15 cellular contexts compared by ENCODE assay signal in the genomic region with DNA sequence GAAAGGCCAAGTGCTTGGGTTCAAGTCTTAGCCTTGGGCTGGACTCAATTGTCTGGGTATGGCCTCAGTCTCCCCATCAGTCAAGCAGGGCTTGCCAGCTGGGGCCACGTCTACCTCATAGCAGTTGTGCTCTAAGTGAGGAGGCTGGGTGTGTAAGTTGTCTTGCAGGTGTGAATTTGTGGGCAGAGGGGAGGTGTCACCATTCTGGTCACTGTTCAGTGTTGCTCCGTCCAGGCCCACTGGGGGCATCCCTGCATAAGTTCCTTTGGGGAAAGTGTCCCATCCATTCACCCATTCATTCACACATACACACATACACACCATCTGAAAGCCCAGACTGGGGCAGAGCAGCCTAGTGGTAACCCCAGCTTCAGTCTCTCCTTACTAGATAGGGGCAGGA. TPM values are rescaled to one million over a fixed set of nuclear protein-coding genes. Genes with fewer than 3 reads are reported as not detected.
DNase-seq lines count a peak whose midpoint lies in the region; ATAC-seq, FAIRE-seq and TF ChIP-seq lines count a peak whose summit lies in the region.
"Had no signal": no experiment of that assay in that cellular context is flagged by ENCODE, and none has a peak within 500 bp of the region (broad histone marks: within the 10 kb centered on the region; RNA-seq: fewer than 3 reads in every experiment).

No MANE protein-coding gene starts in this region.

- 23% methylated on average over 2 of the region's 2 CpGs for WGBS in K562 (ENCODE audit: insufficient coverage, low coverage, missing lambda C conversion rate)
- WGBS in mesenchymal stem cell: 77% methylated on average over 2 of the region's 2 CpGs

- peak overlapping the region; percentile 98 for H2AK5ac ChIP-seq in mesenchymal stem cell (ENCODE audit: low read length, severe bottlenecking)

- no peaks in the 10 kb centered on the region for H3K27me3 Mint-ChIP-seq in stimulated activated memory B cell treated with anti-CD40 and anti-IgM and Interleukin-4, amounts not matched to agents 10 μg/mL and 1 μg/mL and 100 μg/mL, for 72 hours
- H3K27me3 Mint-ChIP-seq: CD4-positive, CD25-positive, alpha-beta regulatory T cell; dendritic cell treated with granulocyte-macrophage colony-stimulating factor and Interleukin-4, amounts not matched to agents 40 ng/mL and 50 ng/mL, for 4 days had no signal

- H3K14ac ChIP-seq in mesenchymal stem cell (ENCODE audit: low read length in 2 of 2): peak overlapping the region in 1 of 2 experiments; percentile 74

- H3K4me1 ChIP-seq in K562 (replicated peaks in 1 of 2; ENCODE audit: control insufficient read depth in 2 of 2, insufficient read depth in 2 of 2, low read length in 2 of 2) (0 out of 5 replicates have a peak, but pooled peaks cover 0 to 3% of the 10 kb centered on the region in 2 experiments), mesenchymal stem cell (ENCODE audit: control insufficient read depth, insufficient read depth, low read depth, low read length) (peaks cover 61% of the 10 kb centered on the region), MM.1S (ENCODE audit: low read length) (no peaks in the 10 kb centered on the region)

- CTCF ChIA-PET in K562 (lab: Yijun Ruan, JAX; ENCODE audit: low intra/inter-chr PET ratio): no interaction called here

- H3K27me3 ChIP-seq in K562 (ENCODE audit: control insufficient read depth in 2 of 2, insufficient read depth in 2 of 2, low read length in 2 of 2) (peaks cover 0 to 28% of the 10 kb centered on the region in 2 experiments; a peak in 2 of 5 replicates), mesenchymal stem cell (ENCODE audit: control insufficient read depth in 1 of 2, insufficient read depth in 1 of 2, low read length in 2 of 2) (no peaks in the 10 kb centered on the region), MM.1S (replicated peaks; ENCODE audit: insufficient read depth, low read length) (no peaks in the 10 kb centered on the region)

- H3F3A ChIP-seq in MM.1S (ENCODE audit: insufficient read depth, low read length): no peaks in the 10 kb centered on the region

- no peaks in the 10 kb centered on the region for H3K9me1 ChIP-seq in K562 (ENCODE audit: control insufficient read depth, insufficient read depth, low read length)

- intact Hi-C loops in K562 (cut with micrococcal nuclease): no loop called here

- H3K9me3 Mint-ChIP-seq in stimulated activated memory B cell treated with anti-CD40 and anti-IgM and Interleukin-4, amounts not matched to agents 10 μg/mL and 1 μg/mL and 100 μg/mL, for 72 hours: no peaks in the 10 kb centered on the region
- H3K9me3 Mint-ChIP-seq: CD4-positive, CD25-positive, alpha-beta regulatory T cell; dendritic cell treated with granulocyte-macrophage colony-stimulating factor and Interleukin-4, amounts not matched to agents 40 ng/mL and 50 ng/mL, for 4 days; type B pancreatic cell had no signal

- ATAC-seq in K562 (no peak), GM18907 (IDR thresholded peaks at IDR 0.05; ENCODE audit: unreplicated experiment) (no peak)
- no peak for ATAC-seq in stimulated activated memory B cell treated with anti-CD40 and anti-IgM and Interleukin-4, amounts not matched to agents 10 μg/mL and 1 μg/mL and 100 μg/mL, for 72 hours

- POLR2A ChIA-PET in K562 (lab: Yijun Ruan, JAX): interaction anchor here (0.6 to 1.6 kb wide), 5 partner anchors 16 to 84 kb away, joined by 3 to 8 read pairs (median 4); no protein-coding TSS in a partner anchor

- TF ChIP-seq POLR2A in K562 (conservative IDR thresholded peaks at IDR 0.05): no peak

- H2BK5ac ChIP-seq in mesenchymal stem cell (ENCODE audit: low read depth, low read length, poor library complexity, severe bottlenecking): peak overlapping the region; percentile 75

- no peak overlapping the region for H3K27ac ChIP-seq in K562 (ENCODE audit: extremely low read depth, low read depth, low read length)
- peak overlapping the region; percentile 77 for H3K27ac ChIP-seq in mesenchymal stem cell (ENCODE audit: low read length, poor library complexity, severe bottlenecking)
- H3K27ac ChIP-seq in MM.1S (ENCODE audit: low read length): no peak overlapping the region

- H3K4me2 ChIP-seq in K562 (ENCODE audit: insufficient read depth, low read length) (no peak overlapping the region), mesenchymal stem cell (ENCODE audit: low read length, poor library complexity, severe bottlenecking) (no peak overlapping the region), MM.1S (ENCODE audit: low read depth, low read length) (no peak overlapping the region)

- no TSS peak for BruUV-seq in K562 (replicated peaks; lab: Mats Ljungman, UMichigan)

- H3K4ac ChIP-seq in mesenchymal stem cell (ENCODE audit: low read depth in 1 of 2, low read length in 2 of 2): peak overlapping the region in 1 of 2 experiments; percentile 24

- peaks cover 29% of the 10 kb centered on the region for H3K36me3 Mint-ChIP-seq in stimulated activated memory B cell treated with anti-CD40 and anti-IgM and Interleukin-4, amounts not matched to agents 10 μg/mL and 1 μg/mL and 100 μg/mL, for 72 hours
- H3K36me3 Mint-ChIP-seq: CD4-positive, CD25-positive, alpha-beta regulatory T cell; type B pancreatic cell had no signal

- H4K20me1 ChIP-seq in K562 (replicated peaks; ENCODE audit: control insufficient read depth, insufficient read depth, low read length) (0 out of 2 replicates have a peak, but pooled peaks cover 8% of the 10 kb centered on the region), MM.1S (ENCODE audit: insufficient read depth, low read length) (no peaks in the 10 kb centered on the region)

- in situ Hi-C loops in K562 (cut with MboI): loop anchor here (5.0 kb wide), 1 partner anchor 68 kb away; no protein-coding TSS in a partner anchor

- peak overlapping the region; percentile 98 for H3K27ac Mint-ChIP-seq in stimulated activated memory B cell treated with anti-CD40 and anti-IgM and Interleukin-4, amounts not matched to agents 10 μg/mL and 1 μg/mL and 100 μg/mL, for 72 hours
- H3K27ac Mint-ChIP-seq: CD4-positive, CD25-positive, alpha-beta regulatory T cell; dendritic cell treated with granulocyte-macrophage colony-stimulating factor and Interleukin-4, amounts not matched to agents 40 ng/mL and 50 ng/mL, for 4 days had no signal

- peak overlapping the region; percentile 47 for H4K8ac ChIP-seq in mesenchymal stem cell (ENCODE audit: low read length)

- H2BK15ac ChIP-seq in mesenchymal stem cell (ENCODE audit: low read depth, poor library complexity, severe bottlenecking): no peak overlapping the region

- peak overlapping the region; percentile 55 for H4K91ac ChIP-seq in mesenchymal stem cell (ENCODE audit: low read length)

- H2AFZ ChIP-seq in K562 (ENCODE audit: low read depth, low read length) (no peak overlapping the region), mesenchymal stem cell (ENCODE audit: low read depth, low read length) (no peak overlapping the region), MM.1S (ENCODE audit: low read length) (no peak overlapping the region)

- H3K9ac ChIP-seq in K562 (ENCODE audit: insufficient read depth in 1 of 2, low read depth in 2 of 2, low read length in 2 of 2): no peak overlapping the region
- H3K9ac ChIP-seq in mesenchymal stem cell (ENCODE audit: low read length): no peak overlapping the region
- H3K9ac ChIP-seq in MM.1S (ENCODE audit: low read length): no peak overlapping the region

- peak; percentile 58 for FAIRE-seq in HTR-8/SVneo (lab: Jason Lieb, UNC)
- peak; percentile 32 for FAIRE-seq in K562 (lab: Jason Lieb, UNC)

- peak overlapping the region in 1 of 2 experiments; percentile 54 for H3K18ac ChIP-seq in mesenchymal stem cell (ENCODE audit: low read depth in 1 of 2, low read length in 2 of 2)

- no peak for TF ChIP-seq RAD21 in K562 (CRISPR knock-in tag; conservative IDR thresholded peaks at IDR 0.05 in 1 of 2, IDR thresholded peaks at IDR 0.05 in 1 of 2)

- H3K36me3 ChIP-seq in K562 (ENCODE audit: control insufficient read depth, insufficient read depth, low read length) (no peaks in the 10 kb centered on the region), mesenchymal stem cell (ENCODE audit: control insufficient read depth in 1 of 2, insufficient read depth in 2 of 2, low read depth in 1 of 2, low read length in 2 of 2) (peaks cover 0 to 22% of the 10 kb centered on the region in 2 experiments), MM.1S (replicated peaks; ENCODE audit: insufficient read depth, low read length) (no peaks in the 10 kb centered on the region)

- H3K79me2 ChIP-seq in K562 (ENCODE audit: control insufficient read depth, insufficient read depth, low read length): no peaks in the 10 kb centered on the region
- H3K79me2 ChIP-seq in MM.1S (ENCODE audit: low read length): no peaks in the 10 kb centered on the region

- H2BK12ac ChIP-seq in mesenchymal stem cell (ENCODE audit: low read length in 2 of 2): peak overlapping the region in 1 of 2 experiments; percentile 29

- no peak overlapping the region for H3K4me3 Mint-ChIP-seq in stimulated activated memory B cell treated with anti-CD40 and anti-IgM and Interleukin-4, amounts not matched to agents 10 μg/mL and 1 μg/mL and 100 μg/mL, for 72 hours
- H3K4me3 Mint-ChIP-seq: CD4-positive, CD25-positive, alpha-beta regulatory T cell; dendritic cell treated with granulocyte-macrophage colony-stimulating factor and Interleukin-4, amounts not matched to agents 40 ng/mL and 50 ng/mL, for 4 days had no signal

- H3K4me1 Mint-ChIP-seq in stimulated activated memory B cell treated with anti-CD40 and anti-IgM and Interleukin-4, amounts not matched to agents 10 μg/mL and 1 μg/mL and 100 μg/mL, for 72 hours: peaks cover 85% of the 10 kb centered on the region

- H3K4me3 ChIP-seq in K562: no peak overlapping the region
- H3K4me3 ChIP-seq in mesenchymal stem cell (ENCODE audit: insufficient read depth in 1 of 2, low read depth in 1 of 2, low read length in 2 of 2): no peak overlapping the region
- no peak overlapping the region for H3K4me3 ChIP-seq in MM.1S (ENCODE audit: low read length)

- TF ChIP-seq CTCF in K562 (IDR thresholded peaks at IDR 0.05 in 2 of 3, conservative IDR thresholded peaks at IDR 0.05 in 1 of 3; ENCODE audit: insufficient read depth in 2 of 3, low read depth in 1 of 3, low read length in 3 of 3): no peak
- no peak for TF ChIP-seq CTCF in MM.1S (IDR thresholded peaks at IDR 0.05; ENCODE audit: low read length)

- H2BK120ac ChIP-seq in mesenchymal stem cell (ENCODE audit: low read depth, low read length): no peak overlapping the region

- H3K9me3 ChIP-seq in K562 (replicated peaks; ENCODE audit: control insufficient read depth, insufficient read depth, low read depth, low read length) (no peaks in the 10 kb centered on the region), mesenchymal stem cell (ENCODE audit: control insufficient read depth, low read length) (no peaks in the 10 kb centered on the region), MM.1S (replicated peaks; ENCODE audit: insufficient read depth, low read length) (no peaks in the 10 kb centered on the region)

- no peak for TF ChIP-seq EP300 in K562 (IDR thresholded peaks at IDR 0.05; ENCODE audit: low read length)

- DNase-seq in HTR-8/SVneo (ENCODE audit: insufficient read length, low spot score): no peak
- DNase-seq in K562 (ENCODE audit: extremely low read depth in 1 of 4, low spot score in 3 of 4): no peak
- DNase-seq in mesenchymal stem cell: no peak
- no peak for DNase-seq in MM.1S
- no peak for DNase-seq in NCI-H2107 (lab: John Stamatoyannopoulos, UW)
- DNase-seq: activated CD4-positive, alpha-beta T cell treated with anti-CD3 and anti-CD28 coated beads for 4 hours; activated T-cell treated with anti-CD3 and anti-CD28 coated beads, Interleukin-2, amount 50 U/mL, for 48 hours; CD4-positive, CD25-positive, alpha-beta regulatory T cell; NCI-H2081 treated with DMSO at 0.1 percent for 48 hours had no signal

- peaks cover 31% of the 10 kb centered on the region for H3K79me1 ChIP-seq in mesenchymal stem cell (replicated peaks; ENCODE audit: low read length, poor library complexity, severe bottlenecking)

- no peak overlapping the region for H3K23ac ChIP-seq in mesenchymal stem cell (ENCODE audit: low read length in 2 of 2)

- no peaks in the 10 kb centered on the region for H3K9me2 ChIP-seq in MM.1S (replicated peaks; ENCODE audit: insufficient read depth, low read length)

RNA-seq across cellular contexts. Expression of gene TFEB, which starts 36.3 kb away (rescaled TPM):
- 2.1 and 8.5 TPM in 2 replicates for total RNA-seq in K562 (2011; cell fraction: chromatin; rRNA removed; ENCODE audit: low replicate concordance)
- total RNA-seq in K562 (2011; cell fraction: nucleolus; rRNA removed): 4.5 and 5.3 TPM in 2 replicates
- total RNA-seq in K562 (2011; cell fraction: nucleoplasm; rRNA removed): 3.0 and 3.6 TPM in 2 replicates
- total RNA-seq in K562 (2014; rRNA removed) (3.8 and 4.4 TPM in 2 replicates), K562 (2014; rRNA removed; fragmentation: Illumina TruSeq; extraction: Trizol) (0.64 and 0.84 TPM in 2 replicates), K562 (2015; rRNA removed; fragmentation: Illumina TruSeq; extraction: Trizol) (1.1 TPM in 2 replicates), K562 (2021) (3.6 and 4.7 TPM in 2 replicates)
- polyA plus RNA-seq in K562 (2011; rRNA removed) (2.0 and 4.4 TPM in 2 replicates), K562 (2014; fragmentation: Illumina TruSeq; extraction: Trizol) (2.0 TPM in 2 replicates), K562 (2014; fragmentation: Nextera tagmentation; extraction: Ambion mirVana) (under 1 TPM; 0.04 to 0.07 TPM), K562 (2014; rRNA removed) (1.8 and 2.4 TPM in 2 replicates)
- 3.6 and 5.6 TPM in 2 replicates for polyA plus RNA-seq in K562 (2011; cell fraction: cytosol; rRNA removed)
- 2.6 and 4.3 TPM in 2 replicates for polyA plus RNA-seq in K562 (2011; cell fraction: nucleus; rRNA removed)
- polyA plus RNA-seq in K562 (2012): 1.7 and 3.4 TPM in 2 replicates
- 1.3 and 2.2 TPM in 2 replicates for polyA minus RNA-seq in K562 (2011; rRNA and poly(A)+ RNA removed)
- 2.2 and 3.1 TPM in 2 replicates for polyA minus RNA-seq in K562 (2011; cell fraction: cytosol; rRNA and poly(A)+ RNA removed)
- 2.3 and 2.7 TPM in 2 replicates for polyA minus RNA-seq in K562 (2011; cell fraction: nucleus; rRNA and poly(A)+ RNA removed)
- polyA plus RNA-seq in mesenchymal stem cell (2013, experiment 1 of 2): 7.4 TPM
- polyA plus RNA-seq in mesenchymal stem cell (2013, experiment 2 of 2): 7.9 TPM

RNA-seq across cellular contexts. Expression of gene PGC, which starts 48.1 kb away (rescaled TPM):
- not detected in 2 replicates for total RNA-seq in K562 (2011; cell fraction: chromatin; rRNA removed; ENCODE audit: low replicate concordance)
- not detected in 2 replicates for total RNA-seq in K562 (2011; cell fraction: nucleolus; rRNA removed)
- total RNA-seq in K562 (2011; cell fraction: nucleoplasm; rRNA removed): not detected in 2 replicates
- total RNA-seq in K562 (2014; rRNA removed) (not detected in 2 replicates), K562 (2014; rRNA removed; fragmentation: Illumina TruSeq; extraction: Trizol) (not detected in 2 replicates), K562 (2015; rRNA removed; fragmentation: Illumina TruSeq; extraction: Trizol) (not detected in 2 replicates), K562 (2021) (0.40 and 0.81 TPM in 2 replicates)
- polyA plus RNA-seq in K562 (2011; rRNA removed) (not detected in 2 replicates), K562 (2014; fragmentation: Illumina TruSeq; extraction: Trizol) (not detected in 2 replicates), K562 (2014; fragmentation: Nextera tagmentation; extraction: Ambion mirVana) (under 1 TPM in 1 of 2 experiments, not detected in 1; 0.17 TPM), K562 (2014; rRNA removed) (not detected in 2 replicates)
- 0.03 TPM in 1 of 2 replicates, not detected in the other for polyA plus RNA-seq in K562 (2011; cell fraction: cytosol; rRNA removed)
- polyA plus RNA-seq in K562 (2011; cell fraction: nucleus; rRNA removed): not detected in 2 replicates
- not detected in 2 replicates for polyA plus RNA-seq in K562 (2012)
- not detected in 2 replicates for polyA minus RNA-seq in K562 (2011; rRNA and poly(A)+ RNA removed)
- 2.1 TPM in 1 of 2 replicates, not detected in the other for polyA minus RNA-seq in K562 (2011; cell fraction: cytosol; rRNA and poly(A)+ RNA removed)
- not detected in 2 replicates for polyA minus RNA-seq in K562 (2011; cell fraction: nucleus; rRNA and poly(A)+ RNA removed)
- not detected for polyA plus RNA-seq in mesenchymal stem cell (2013, experiment 1 of 2)
- not detected for polyA plus RNA-seq in mesenchymal stem cell (2013, experiment 2 of 2)
- total RNA-seq: CD4-positive, CD25-positive, alpha-beta regulatory T cell; Daoy; lung microvascular endothelial cell had no signal
- polyA plus RNA-seq: CD4-positive, CD25-positive, alpha-beta regulatory T cell had no signal
